In the genomic region with DNA sequence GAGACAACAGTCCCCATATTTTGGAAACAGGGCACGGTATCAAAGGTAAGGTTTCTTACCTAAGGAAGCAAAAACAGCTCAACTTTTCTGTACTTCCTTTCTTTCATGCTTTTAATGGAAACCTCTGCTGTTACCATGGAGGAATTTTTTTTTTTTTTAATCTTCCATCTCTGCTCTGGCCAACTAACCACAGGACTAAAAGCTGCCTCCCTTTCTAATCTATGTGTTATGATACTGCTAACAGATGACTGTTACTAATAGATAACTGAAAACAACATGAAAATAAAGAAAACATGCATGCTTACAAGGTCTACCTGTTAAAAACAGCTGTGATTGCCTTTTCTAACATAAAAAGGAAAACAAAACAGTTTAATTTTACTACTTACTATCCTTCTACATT, we compare ENCODE assay signal across 27 cellular contexts.
"Had no signal": no experiment of that assay in that cellular context is flagged by ENCODE, and none has a peak within 500 bp of the region (broad histone marks: within the 10 kb centered on the region; RNA-seq: fewer than 3 reads in every experiment).

No MANE protein-coding gene starts in this region.

- H3K27ac ChIP-seq: left lung, lower lobe of right lung, ovary, skin epidermis, spleen, suprapubic skin, thoracic aorta, tibial artery, upper lobe of right lung had no signal

- H3K4me1 ChIP-seq: left lung, lower lobe of right lung, spleen, suprapubic skin, tibial artery, upper lobe of right lung had no signal

- H3K9me3 ChIP-seq: left lung, lower lobe of right lung, mucosa of descending colon, ovary, suprapubic skin, thoracic aorta, tibial artery, upper lobe of right lung had no signal

- H3K4me3 ChIP-seq: left lung, lower lobe of right lung, mucosa of descending colon, ovary, skin epidermis, spleen, suprapubic skin, thoracic aorta, tibial artery, upper lobe of right lung had no signal

- ATAC-seq: left colon; left lung; lower lobe of right lung; mucosa of descending colon; naive thymus-derived CD4-positive, alpha-beta T cell; natural killer cell treated with Interleukin-12 subunit alpha and Interleukin-12 subunit beta and Interleukin-15 and Interleukin-18, amount 100 ng/mL, for 72 hours; right cardiac atrium; sciatic nerve; stimulated activated effector memory CD8-positive, alpha-beta T cell treated with anti-CD3 and anti-CD28 coated beads, Interleukin-12 subunit alpha, Interleukin-12 subunit beta, amount 100 ng/mL, for 72 hours; upper lobe of right lung had no signal

- H3K36me3 ChIP-seq: left lung, lower lobe of right lung, ovary, spleen, suprapubic skin, thoracic aorta, tibial artery, upper lobe of right lung had no signal

- FAIRE-seq: islet of Langerhans, kidney, urothelium cell line had no signal

- DNase-seq: hypothalamus; immature natural killer cell; kidney; left colon; left lung; lower lobe of right lung; mammary epithelial cell; mesenchymal stem cell; mucosa of descending colon; naive thymus-derived CD4-positive, alpha-beta T cell; ovary; retina; right cardiac atrium; spleen; stimulated activated CD4-positive, alpha-beta T cell treated with anti-CD3 and anti-CD28 coated beads, Interleukin-4, amount 100 ng/mL, for 24 hours; stimulated activated naive CD4-positive, alpha-beta T cell; tibial artery; trophoblast cell; upper lobe of right lung had no signal

- H3K27me3 ChIP-seq: left lung, ovary, spleen, suprapubic skin, tibial artery, upper lobe of right lung had no signal
